ENCODE assay signal across 8 cellular contexts in genomic region chr5:56816546-56817081, GRCh38. TPM values are rescaled to one million over a fixed set of nuclear protein-coding genes. Genes with fewer than 3 reads are reported as not detected.
DNase-seq lines count a peak whose midpoint lies in the region; ATAC-seq and TF ChIP-seq lines count a peak whose summit lies in the region.

No MANE protein-coding gene starts in this region.

- no peaks in the 10 kb centered on the region for H3K27me3 Mint-ChIP-seq in activated naive CD4-positive, alpha-beta T cell treated with anti-CD3 and anti-CD28 coated beads for 36 hours (ENCODE audit: low read depth)

- H3K27me3 ChIP-seq in vagina: no peaks in the 10 kb centered on the region

- POLR2A ChIA-PET in RWPE1 (lab: Yijun Ruan, JAX; ENCODE audit: low non-redundant PET): no interaction called here

- CTCF ChIA-PET in RWPE1 (lab: Yijun Ruan, JAX): no interaction called here
- CTCF ChIA-PET in activated naive CD4-positive, alpha-beta T cell treated with anti-CD3 and anti-CD28 coated beads for 36 hours (lab: Charles Lee): interaction anchor here (4.2 kb wide), 1 partner anchor 21 kb away, joined by 18 read pairs; no protein-coding TSS in a partner anchor

- TF ChIP-seq CTCF in RWPE1 (conservative IDR thresholded peaks at IDR 0.05; ENCODE audit: low read depth): no peak
- no peak for TF ChIP-seq CTCF in omental fat pad (IDR thresholded peaks at IDR 0.05)
- TF ChIP-seq CTCF in vagina (IDR thresholded peaks at IDR 0.05): no peak

- H3K4me3 ChIP-seq in vagina: peak overlapping the region; percentile 85 to 92

- H3K4me3 Mint-ChIP-seq in activated naive CD4-positive, alpha-beta T cell treated with anti-CD3 and anti-CD28 coated beads for 36 hours: peak overlapping the region; percentile 81

- peak; percentile 36 for ATAC-seq in GM19324 (IDR thresholded peaks at IDR 0.05; ENCODE audit: low FRiP score, unreplicated experiment)
- ATAC-seq in HG03378 (IDR thresholded peaks at IDR 0.05; ENCODE audit: unreplicated experiment): peak; percentile 47
- peak; percentile 35 for ATAC-seq in omental fat pad (ENCODE audit: low FRiP score)

- no peaks in the 10 kb centered on the region for H3K36me3 Mint-ChIP-seq in activated naive CD4-positive, alpha-beta T cell treated with anti-CD3 and anti-CD28 coated beads for 36 hours (ENCODE audit: low read depth)

- TF ChIP-seq POLR2A in vagina (IDR thresholded peaks at IDR 0.05): no peak

- peak overlapping the region; percentile 87 for H3K27ac Mint-ChIP-seq in activated naive CD4-positive, alpha-beta T cell treated with anti-CD3 and anti-CD28 coated beads for 36 hours

- intact Hi-C loops in activated naive CD4-positive, alpha-beta T cell treated with anti-CD3 and anti-CD28 coated beads for 36 hours (cut with micrococcal nuclease): loop anchor here (1.0 to 5.0 kb wide), 7 partner anchors 13 to 1646 kb away; partner anchors contain the start of genes MIER3 and PLK2
- intact Hi-C loops in vagina (cut with DNase I): no loop called here

- H3K36me3 ChIP-seq in vagina: no peaks in the 10 kb centered on the region

- DNase-seq in COLO668 (lab: John Stamatoyannopoulos, UW; ENCODE audit: unreplicated experiment) (peak; percentile 56), RWPE1 (ENCODE audit: low spot score) (peak; percentile 59), globus pallidus (ENCODE audit: low spot score) (peak; percentile 59), omental fat pad (ENCODE audit: low spot score) (peak; percentile 38), vagina (ENCODE audit: extremely low spot score in 2 of 2) (no peak)
- DNase-seq in activated naive CD4-positive, alpha-beta T cell treated with anti-CD3 and anti-CD28 coated beads for 36 hours: peak; percentile 74

- H3K9me3 ChIP-seq in vagina: no peaks in the 10 kb centered on the region

- H3K4me1 ChIP-seq in vagina: peaks cover 43% of the 10 kb centered on the region

- no peaks in the 10 kb centered on the region for H3K9me3 Mint-ChIP-seq in activated naive CD4-positive, alpha-beta T cell treated with anti-CD3 and anti-CD28 coated beads for 36 hours

- H3K27ac ChIP-seq in RWPE1 (peak overlapping the region; percentile 87), vagina (peak overlapping the region; percentile 97)

- H3K4me1 Mint-ChIP-seq in activated naive CD4-positive, alpha-beta T cell treated with anti-CD3 and anti-CD28 coated beads for 36 hours (ENCODE audit: low read depth): peaks cover 45% of the 10 kb centered on the region

RNA-seq across cellular contexts. Expression of gene MAP3K1, which starts 1.3 kb away (rescaled TPM):
- 10 to 100 TPM; 18.2 to 19.2 TPM for total RNA-seq in activated naive CD4-positive, alpha-beta T cell treated with anti-CD3 and anti-CD28 coated beads for 36 hours
- total RNA-seq in omental fat pad (10 to 100 TPM; 13.2 to 31.5 (median 19.0) TPM), vagina (33.1 TPM)

Comparison
In these comparisons a context has a peak if more than half of its experiments do, and no peak if none do; other contexts are left out.
1. DNase-seq: peak in COLO668 (single experiment), RWPE1 (single experiment), activated naive CD4-positive, alpha-beta T cell treated with anti-CD3 and anti-CD28 coated beads for 36 hours (single experiment), globus pallidus (single experiment) and omental fat pad (single experiment); none in vagina (0 of 2).
2. Peak in every context shown above with its lines, with median percentiles within 50 percentile points of each other: ATAC-seq.